In genomic region chr9:37753489-37754190, GRCh38 we compare ENCODE assay signal across 1 cellular context.
TF ChIP-seq lines count a peak whose summit lies in the region.

A gene with protein sequence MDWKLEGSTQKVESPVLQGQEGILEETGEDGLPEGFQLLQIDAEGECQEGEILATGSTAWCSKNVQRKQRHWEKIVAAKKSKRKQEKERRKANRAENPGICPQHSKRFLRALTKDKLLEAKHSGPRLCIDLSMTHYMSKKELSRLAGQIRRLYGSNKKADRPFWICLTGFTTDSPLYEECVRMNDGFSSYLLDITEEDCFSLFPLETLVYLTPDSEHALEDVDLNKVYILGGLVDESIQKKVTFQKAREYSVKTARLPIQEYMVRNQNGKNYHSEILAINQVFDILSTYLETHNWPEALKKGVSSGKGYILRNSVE (plus strand): TSS chr9:37753805. CDS start chr9:37761932, 8,127 bp downstream.

TF ChIP-seq in K562, 482 proteins besides CTCF, POLR2A, EP300 and RAD21 (continued from another document):
- TF ChIP-seq SMAD1 (IDR thresholded peaks at IDR 0.05; ENCODE audit: low read depth, low read length, partially characterized antibody) (no peak), MAFG (tag; conservative IDR thresholded peaks at IDR 0.05) (no peak), HSF4 (CRISPR knock-in tag; IDR thresholded peaks at IDR 0.05; ENCODE audit: borderline replicate concordance) (no peak), GTF2E2 (tag; IDR thresholded peaks at IDR 0.05) (0 out of 2 replicates have a peak, but pooled peaks have one; percentile 53), HDAC1 (IDR thresholded peaks at IDR 0.05) (peak in 1 of 2 experiments; percentile 37; a peak in 2 of 4 replicates), E2F3 (CRISPR knock-in tag; IDR thresholded peaks at IDR 0.05) (no peak), NR2C1 (IDR thresholded peaks at IDR 0.05) (no peak), NR2C1 (tag; IDR thresholded peaks at IDR 0.05) (0 out of 2 replicates have a peak, but pooled peaks have one; percentile 11), RFX5 (IDR thresholded peaks at IDR 0.05; ENCODE audit: low read depth, low read length) (no peak), MYBL2 (IDR thresholded peaks at IDR 0.05; ENCODE audit: low read depth) (no peak), MYBL2 (CRISPR knock-in tag; IDR thresholded peaks at IDR 0.05; ENCODE audit: borderline replicate concordance) (no peak), CXXC5 (CRISPR knock-in tag; IDR thresholded peaks at IDR 0.05) (peak; percentile 75), KAT7 (CRISPR knock-in tag; IDR thresholded peaks at IDR 0.05; ENCODE audit: borderline replicate concordance) (0 out of 2 replicates have a peak, but pooled peaks have one; percentile 29), FOXJ3 (CRISPR knock-in tag; IDR thresholded peaks at IDR 0.05) (no peak), CBFB (CRISPR knock-in tag; IDR thresholded peaks at IDR 0.05) (no peak), KDM1A (IDR thresholded peaks at IDR 0.05) (no peak), ATF3 (IDR thresholded peaks at IDR 0.05) (no peak), ATF3 (CRISPR knock-in tag; conservative IDR thresholded peaks at IDR 0.05) (no peak), ATF1 (CRISPR knock-in tag; IDR thresholded peaks at IDR 0.05) (no peak), ATF1 (tag; IDR thresholded peaks at IDR 0.05) (peak; percentile 69)
